Comparison of ENCODE assay signal across 1 cellular context in the genomic region with DNA sequence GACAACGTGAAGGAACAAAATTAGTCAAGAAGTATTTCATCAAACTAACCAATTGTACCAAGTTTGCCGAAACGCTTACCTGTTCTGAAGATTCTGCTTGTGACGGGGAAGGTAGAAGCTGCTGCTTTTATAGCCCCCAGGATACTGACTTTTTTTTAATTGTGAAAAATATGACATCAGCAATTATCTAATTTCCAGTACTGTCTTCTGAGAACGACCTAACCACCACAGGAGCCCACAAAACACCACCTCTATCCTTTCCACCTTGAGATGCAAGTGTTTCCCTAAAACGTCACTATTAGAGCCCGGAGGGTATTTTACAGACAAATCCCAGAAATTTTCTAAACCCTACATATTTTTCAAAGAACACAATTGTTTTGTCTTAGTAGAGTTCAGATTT.
TF ChIP-seq lines count a peak whose summit lies in the region.

A gene with protein sequence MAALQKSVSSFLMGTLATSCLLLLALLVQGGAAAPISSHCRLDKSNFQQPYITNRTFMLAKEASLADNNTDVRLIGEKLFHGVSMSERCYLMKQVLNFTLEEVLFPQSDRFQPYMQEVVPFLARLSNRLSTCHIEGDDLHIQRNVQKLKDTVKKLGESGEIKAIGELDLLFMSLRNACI (minus strand): TSS at position 101 of the 400 bp plus-strand sequence. CDS start 156 bp downstream, outside the sequence.

TF ChIP-seq in GM23338, 12 proteins besides CTCF, POLR2A, EP300 and RAD21 (continued from another document):
- TF ChIP-seq, protein P1, sequence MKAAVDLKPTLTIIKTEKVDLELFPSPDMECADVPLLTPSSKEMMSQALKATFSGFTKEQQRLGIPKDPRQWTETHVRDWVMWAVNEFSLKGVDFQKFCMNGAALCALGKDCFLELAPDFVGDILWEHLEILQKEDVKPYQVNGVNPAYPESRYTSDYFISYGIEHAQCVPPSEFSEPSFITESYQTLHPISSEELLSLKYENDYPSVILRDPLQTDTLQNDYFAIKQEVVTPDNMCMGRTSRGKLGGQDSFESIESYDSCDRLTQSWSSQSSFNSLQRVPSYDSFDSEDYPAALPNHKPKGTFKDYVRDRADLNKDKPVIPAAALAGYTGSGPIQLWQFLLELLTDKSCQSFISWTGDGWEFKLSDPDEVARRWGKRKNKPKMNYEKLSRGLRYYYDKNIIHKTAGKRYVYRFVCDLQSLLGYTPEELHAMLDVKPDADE (IDR thresholded peaks at IDR 0.05), result no peak
- TF ChIP-seq ZNF114 (CRISPR knock-in tag; IDR thresholded peaks at IDR 0.05), result no peak
- TF ChIP-seq EZH2phosphoT487 (IDR thresholded peaks at IDR 0.05; ENCODE audit: unreplicated experiment), result no peak
- no peak for TF ChIP-seq CREB1 (CRISPR knock-in tag; IDR thresholded peaks at IDR 0.05; ENCODE audit: low read depth)
- TF ChIP-seq JUNB (IDR thresholded peaks at IDR 0.05; ENCODE audit: unreplicated experiment), result no peak
- TF ChIP-seq, protein P2, sequence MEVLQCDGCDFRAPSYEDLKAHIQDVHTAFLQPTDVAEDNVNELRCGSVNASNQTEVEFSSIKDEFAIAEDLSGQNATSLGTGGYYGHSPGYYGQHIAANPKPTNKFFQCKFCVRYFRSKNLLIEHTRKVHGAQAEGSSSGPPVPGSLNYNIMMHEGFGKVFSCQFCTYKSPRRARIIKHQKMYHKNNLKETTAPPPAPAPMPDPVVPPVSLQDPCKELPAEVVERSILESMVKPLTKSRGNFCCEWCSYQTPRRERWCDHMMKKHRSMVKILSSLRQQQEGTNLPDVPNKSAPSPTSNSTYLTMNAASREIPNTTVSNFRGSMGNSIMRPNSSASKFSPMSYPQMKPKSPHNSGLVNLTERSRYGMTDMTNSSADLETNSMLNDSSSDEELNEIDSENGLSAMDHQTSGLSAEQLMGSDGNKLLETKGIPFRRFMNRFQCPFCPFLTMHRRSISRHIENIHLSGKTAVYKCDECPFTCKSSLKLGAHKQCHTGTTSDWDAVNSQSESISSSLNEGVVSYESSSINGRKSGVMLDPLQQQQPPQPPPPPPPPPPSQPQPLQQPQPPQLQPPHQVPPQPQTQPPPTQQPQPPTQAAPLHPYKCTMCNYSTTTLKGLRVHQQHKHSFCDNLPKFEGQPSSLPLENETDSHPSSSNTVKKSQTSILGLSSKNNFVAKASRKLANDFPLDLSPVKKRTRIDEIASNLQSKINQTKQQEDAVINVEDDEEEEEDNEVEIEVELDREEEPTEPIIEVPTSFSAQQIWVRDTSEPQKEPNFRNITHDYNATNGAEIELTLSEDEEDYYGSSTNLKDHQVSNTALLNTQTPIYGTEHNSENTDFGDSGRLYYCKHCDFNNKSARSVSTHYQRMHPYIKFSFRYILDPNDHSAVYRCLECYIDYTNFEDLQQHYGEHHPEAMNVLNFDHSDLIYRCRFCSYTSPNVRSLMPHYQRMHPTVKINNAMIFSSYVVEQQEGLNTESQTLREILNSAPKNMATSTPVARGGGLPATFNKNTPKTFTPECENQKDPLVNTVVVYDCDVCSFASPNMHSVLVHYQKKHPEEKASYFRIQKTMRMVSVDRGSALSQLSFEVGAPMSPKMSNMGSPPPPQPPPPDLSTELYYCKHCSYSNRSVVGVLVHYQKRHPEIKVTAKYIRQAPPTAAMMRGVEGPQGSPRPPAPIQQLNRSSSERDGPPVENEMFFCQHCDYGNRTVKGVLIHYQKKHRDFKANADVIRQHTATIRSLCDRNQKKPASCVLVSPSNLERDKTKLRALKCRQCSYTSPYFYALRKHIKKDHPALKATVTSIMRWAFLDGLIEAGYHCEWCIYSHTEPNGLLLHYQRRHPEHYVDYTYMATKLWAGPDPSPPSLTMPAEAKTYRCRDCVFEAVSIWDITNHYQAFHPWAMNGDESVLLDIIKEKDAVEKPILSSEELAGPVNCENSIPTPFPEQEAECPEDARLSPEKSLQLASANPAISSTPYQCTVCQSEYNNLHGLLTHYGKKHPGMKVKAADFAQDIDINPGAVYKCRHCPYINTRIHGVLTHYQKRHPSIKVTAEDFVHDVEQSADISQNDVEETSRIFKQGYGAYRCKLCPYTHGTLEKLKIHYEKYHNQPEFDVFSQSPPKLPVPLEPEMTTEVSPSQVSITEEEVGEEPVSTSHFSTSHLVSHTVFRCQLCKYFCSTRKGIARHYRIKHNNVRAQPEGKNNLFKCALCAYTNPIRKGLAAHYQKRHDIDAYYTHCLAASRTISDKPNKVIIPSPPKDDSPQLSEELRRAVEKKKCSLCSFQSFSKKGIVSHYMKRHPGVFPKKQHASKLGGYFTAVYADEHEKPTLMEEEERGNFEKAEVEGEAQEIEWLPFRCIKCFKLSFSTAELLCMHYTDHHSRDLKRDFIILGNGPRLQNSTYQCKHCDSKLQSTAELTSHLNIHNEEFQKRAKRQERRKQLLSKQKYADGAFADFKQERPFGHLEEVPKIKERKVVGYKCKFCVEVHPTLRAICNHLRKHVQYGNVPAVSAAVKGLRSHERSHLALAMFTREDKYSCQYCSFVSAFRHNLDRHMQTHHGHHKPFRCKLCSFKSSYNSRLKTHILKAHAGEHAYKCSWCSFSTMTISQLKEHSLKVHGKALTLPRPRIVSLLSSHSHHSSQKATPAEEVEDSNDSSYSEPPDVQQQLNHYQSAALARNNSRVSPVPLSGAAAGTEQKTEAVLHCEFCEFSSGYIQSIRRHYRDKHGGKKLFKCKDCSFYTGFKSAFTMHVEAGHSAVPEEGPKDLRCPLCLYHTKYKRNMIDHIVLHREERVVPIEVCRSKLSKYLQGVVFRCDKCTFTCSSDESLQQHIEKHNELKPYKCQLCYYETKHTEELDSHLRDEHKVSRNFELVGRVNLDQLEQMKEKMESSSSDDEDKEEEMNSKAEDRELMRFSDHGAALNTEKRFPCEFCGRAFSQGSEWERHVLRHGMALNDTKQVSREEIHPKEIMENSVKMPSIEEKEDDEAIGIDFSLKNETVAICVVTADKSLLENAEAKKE (CRISPR knock-in tag; IDR thresholded peaks at IDR 0.05), result no peak
- TF ChIP-seq EZH2 (IDR thresholded peaks at IDR 0.05; ENCODE audit: low read depth, unreplicated experiment), result no peak
- no peak for TF ChIP-seq POLR2AphosphoS5 (IDR thresholded peaks at IDR 0.05; ENCODE audit: low read depth)
- TF ChIP-seq, protein P3, sequence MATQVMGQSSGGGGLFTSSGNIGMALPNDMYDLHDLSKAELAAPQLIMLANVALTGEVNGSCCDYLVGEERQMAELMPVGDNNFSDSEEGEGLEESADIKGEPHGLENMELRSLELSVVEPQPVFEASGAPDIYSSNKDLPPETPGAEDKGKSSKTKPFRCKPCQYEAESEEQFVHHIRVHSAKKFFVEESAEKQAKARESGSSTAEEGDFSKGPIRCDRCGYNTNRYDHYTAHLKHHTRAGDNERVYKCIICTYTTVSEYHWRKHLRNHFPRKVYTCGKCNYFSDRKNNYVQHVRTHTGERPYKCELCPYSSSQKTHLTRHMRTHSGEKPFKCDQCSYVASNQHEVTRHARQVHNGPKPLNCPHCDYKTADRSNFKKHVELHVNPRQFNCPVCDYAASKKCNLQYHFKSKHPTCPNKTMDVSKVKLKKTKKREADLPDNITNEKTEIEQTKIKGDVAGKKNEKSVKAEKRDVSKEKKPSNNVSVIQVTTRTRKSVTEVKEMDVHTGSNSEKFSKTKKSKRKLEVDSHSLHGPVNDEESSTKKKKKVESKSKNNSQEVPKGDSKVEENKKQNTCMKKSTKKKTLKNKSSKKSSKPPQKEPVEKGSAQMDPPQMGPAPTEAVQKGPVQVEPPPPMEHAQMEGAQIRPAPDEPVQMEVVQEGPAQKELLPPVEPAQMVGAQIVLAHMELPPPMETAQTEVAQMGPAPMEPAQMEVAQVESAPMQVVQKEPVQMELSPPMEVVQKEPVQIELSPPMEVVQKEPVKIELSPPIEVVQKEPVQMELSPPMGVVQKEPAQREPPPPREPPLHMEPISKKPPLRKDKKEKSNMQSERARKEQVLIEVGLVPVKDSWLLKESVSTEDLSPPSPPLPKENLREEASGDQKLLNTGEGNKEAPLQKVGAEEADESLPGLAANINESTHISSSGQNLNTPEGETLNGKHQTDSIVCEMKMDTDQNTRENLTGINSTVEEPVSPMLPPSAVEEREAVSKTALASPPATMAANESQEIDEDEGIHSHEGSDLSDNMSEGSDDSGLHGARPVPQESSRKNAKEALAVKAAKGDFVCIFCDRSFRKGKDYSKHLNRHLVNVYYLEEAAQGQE (IDR thresholded peaks at IDR 0.05; ENCODE audit: unreplicated experiment), result no peak
